Comparison of ENCODE assay signal across 10 cellular contexts in the genomic region with DNA sequence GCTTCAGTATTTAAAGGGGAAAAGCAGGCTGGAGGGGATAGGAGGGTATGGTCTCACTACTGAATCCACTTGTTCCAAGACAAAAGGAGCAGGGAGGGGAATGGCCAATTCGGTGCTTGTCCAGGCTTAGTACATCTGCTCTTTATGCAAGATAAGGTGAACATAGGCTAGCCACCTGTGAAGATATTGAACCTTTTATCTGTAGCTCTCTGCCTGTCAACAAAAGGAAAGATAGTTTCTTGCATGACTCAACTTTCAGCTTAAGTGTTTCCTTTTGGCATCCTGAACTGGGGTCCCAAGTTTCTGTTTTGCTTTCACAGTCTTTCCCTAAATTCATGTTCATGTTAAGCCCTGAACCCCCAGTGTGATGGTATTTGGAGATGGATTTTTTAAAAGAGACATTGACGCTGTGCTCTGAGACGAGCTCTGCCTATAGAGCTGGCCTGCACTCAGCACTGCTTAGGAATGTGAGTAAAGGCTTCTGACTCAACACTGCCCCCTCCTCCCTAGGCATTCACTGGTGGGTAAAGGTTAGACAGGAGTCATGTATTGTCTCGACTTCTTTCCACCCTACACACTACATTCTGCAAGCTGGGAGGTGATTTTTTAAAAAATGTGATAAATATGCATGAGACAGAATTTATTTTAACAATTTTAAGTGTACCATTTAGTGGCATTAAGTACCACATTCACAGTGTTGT. TPM values are rescaled to one million over a fixed set of nuclear protein-coding genes. Genes with fewer than 3 reads are reported as not detected.
DNase-seq lines count a peak whose midpoint lies in the region; ATAC-seq and TF ChIP-seq lines count a peak whose summit lies in the region.
"Had no signal": no experiment of that assay in that cellular context is flagged by ENCODE, and none has a peak within 500 bp of the region (broad histone marks: within the 10 kb centered on the region; RNA-seq: fewer than 3 reads in every experiment).

No MANE protein-coding gene starts in this region.

- no peaks in the 10 kb centered on the region for H3F3A ChIP-seq in neural progenitor cell (ENCODE audit: low read depth)

- H3K27ac ChIP-seq in neural progenitor cell = no peak overlapping the region
- no peak overlapping the region for H3K27ac ChIP-seq in CD4-positive, alpha-beta memory T cell (ENCODE audit: low read depth, low read length)

- peaks cover 23% of the 10 kb centered on the region for H3K4me1 Mint-ChIP-seq in neural progenitor cell
- H3K4me1 Mint-ChIP-seq in CD4-positive, alpha-beta memory T cell = peaks cover 0 to 2% (median under 1%) of the 10 kb centered on the region in 4 donors

- intact Hi-C loops in CD4-positive, alpha-beta memory T cell (cut with micrococcal nuclease) = no loop called here

- H3K9me3 Mint-ChIP-seq in neural progenitor cell = no peaks in the 10 kb centered on the region
- H3K9me3 Mint-ChIP-seq in CD4-positive, alpha-beta memory T cell = peaks cover 0 to 2% (median 0%) of the 10 kb centered on the region in 8 donors

- DNase-seq in HuH-7 (ENCODE audit: low spot score) (peak; percentile 6), cardiac fibroblast (ENCODE audit: low read depth in 2 of 2) (peak; percentile 54 to 55), neural progenitor cell (ENCODE audit: low spot score) (peak; percentile 77), Ammon's horn (ENCODE audit: low spot score) (no peak)
- no peak for DNase-seq in stimulated activated naive CD4-positive, alpha-beta T cell treated with Interleukin-2 at 50 U/mL for 16 hours (lab: John Stamatoyannopoulos, UW)
- no peak for DNase-seq in CD4-positive, alpha-beta memory T cell
- DNase-seq: activated T-cell treated with anti-CD3 and anti-CD28 coated beads, Interleukin-2, amount 50 U/mL, for 1 hour; NCI-H187 treated with DMSO at 0.1 percent for 48 hours had no signal

- H3K36me3 Mint-ChIP-seq in neural progenitor cell = no peaks in the 10 kb centered on the region
- no peaks in the 10 kb centered on the region for H3K36me3 Mint-ChIP-seq in CD4-positive, alpha-beta memory T cell

- no peaks in the 10 kb centered on the region for H4K20me1 ChIP-seq in neural progenitor cell (ENCODE audit: low read depth)

- 0 out of 2 replicates have a peak, but pooled peaks have one; percentile 21 for TF ChIP-seq CTCF in GM12874 (IDR thresholded peaks at IDR 0.05; ENCODE audit: insufficient read depth, low read depth, low read length)
- TF ChIP-seq CTCF in cardiac fibroblast (IDR thresholded peaks at IDR 0.05; ENCODE audit: low read depth, low read length) = no peak
- peak; percentile 59 for TF ChIP-seq CTCF in neural progenitor cell (IDR thresholded peaks at IDR 0.05)

- CTCF ChIA-PET in CD4-positive, alpha-beta memory T cell (lab: Charles Lee; ENCODE audit: partially characterized antibody) = no interaction called here

- H3K4me2 ChIP-seq in neural progenitor cell = peak overlapping the region; percentile 57

- H3K4me3 ChIP-seq in cardiac fibroblast (replicated peaks in 1 of 2; ENCODE audit: low read depth in 2 of 2, low read length in 2 of 2) (no peak overlapping the region), neural progenitor cell (no peak overlapping the region)
- H3K4me3 ChIP-seq in CD4-positive, alpha-beta memory T cell (ENCODE audit: low read length in 2 of 2) = no peak overlapping the region

- POLR2A ChIA-PET in CD4-positive, alpha-beta memory T cell (lab: Charles Lee; ENCODE audit: partially characterized antibody) = no interaction called here

- H3K4me3 Mint-ChIP-seq in neural progenitor cell = no peak overlapping the region
- no peak overlapping the region for H3K4me3 Mint-ChIP-seq in CD4-positive, alpha-beta memory T cell

- no peak for ATAC-seq in GM21723 (IDR thresholded peaks at IDR 0.05; ENCODE audit: unreplicated experiment)

- no peaks in the 10 kb centered on the region for H3K27me3 Mint-ChIP-seq in neural progenitor cell (ENCODE audit: insufficient read depth, low read depth)
- H3K27me3 Mint-ChIP-seq in CD4-positive, alpha-beta memory T cell = peaks cover 7 to 8% of the 10 kb centered on the region in 2 donors

- peak overlapping the region; percentile 45 for H2AFZ ChIP-seq in neural progenitor cell (replicated peaks)

- no peaks in the 10 kb centered on the region for H3K27me3 ChIP-seq in neural progenitor cell
- H3K27me3 ChIP-seq in CD4-positive, alpha-beta memory T cell (ENCODE audit: insufficient read depth, low read length) = peaks cover 4% of the 10 kb centered on the region

- no peak overlapping the region for H3K27ac Mint-ChIP-seq in neural progenitor cell
- H3K27ac Mint-ChIP-seq in CD4-positive, alpha-beta memory T cell = no peak overlapping the region

- no peaks in the 10 kb centered on the region for H3K36me3 ChIP-seq in neural progenitor cell
- H3K36me3 ChIP-seq in CD4-positive, alpha-beta memory T cell (ENCODE audit: insufficient read depth, low read length) = no peaks in the 10 kb centered on the region

- no peaks in the 10 kb centered on the region for H3K79me2 ChIP-seq in neural progenitor cell (ENCODE audit: low read depth)

- no peak overlapping the region for H3K9ac ChIP-seq in neural progenitor cell

- no peaks in the 10 kb centered on the region for H3K9me3 ChIP-seq in neural progenitor cell (ENCODE audit: low read depth)
- no peaks in the 10 kb centered on the region for H3K9me3 ChIP-seq in CD4-positive, alpha-beta memory T cell (ENCODE audit: control insufficient read depth in 1 of 2, low read length in 2 of 2)

- peaks cover 28% of the 10 kb centered on the region for H3K4me1 ChIP-seq in neural progenitor cell
- H3K4me1 ChIP-seq in CD4-positive, alpha-beta memory T cell (ENCODE audit: insufficient read depth, low read length) = no peaks in the 10 kb centered on the region

RNA-seq across cellular contexts. Expression of a gene that starts 28.2 kb away (rescaled TPM):
- 4.6 and 10.4 TPM in 2 replicates for total RNA-seq in neural progenitor cell (ENCODE audit: low replicate concordance)
- total RNA-seq in CD4-positive, alpha-beta memory T cell = under 1 TPM; 0.58 to 0.76 TPM
- not detected for polyA plus RNA-seq in CD4-positive, alpha-beta memory T cell

RNA-seq across cellular contexts. Expression of a gene that starts 58.6 kb away (rescaled TPM):
- total RNA-seq in neural progenitor cell (ENCODE audit: low replicate concordance) = 0.37 and 1.3 TPM in 2 replicates
- 10 to 100 TPM; 41.9 to 45.5 TPM for total RNA-seq in CD4-positive, alpha-beta memory T cell
- polyA plus RNA-seq in CD4-positive, alpha-beta memory T cell = 10 to 100 TPM; 25.3 to 40.9 TPM

Comparison
In these comparisons a context has a peak if more than half of its experiments do, and no peak if none do; other contexts are left out.
1. DNase-seq: peak in HuH-7 (single experiment), cardiac fibroblast (2 of 2) and neural progenitor cell (single experiment); none in stimulated activated naive CD4-positive, alpha-beta T cell treated with Interleukin-2 at 50 U/mL for 16 hours (single experiment), CD4-positive, alpha-beta memory T cell (0 of 5) and Ammon's horn (single experiment).
2. RNA of a gene that starts 58.6 kb away (total RNA-seq): 41.9 to 45.5 TPM in CD4-positive, alpha-beta memory T cell; 0.37 to 1.3 TPM in neural progenitor cell; every median in the first group is over 10 times any median in the second.